Comparison of ENCODE assay signal across 30 cellular contexts in the genomic region with DNA sequence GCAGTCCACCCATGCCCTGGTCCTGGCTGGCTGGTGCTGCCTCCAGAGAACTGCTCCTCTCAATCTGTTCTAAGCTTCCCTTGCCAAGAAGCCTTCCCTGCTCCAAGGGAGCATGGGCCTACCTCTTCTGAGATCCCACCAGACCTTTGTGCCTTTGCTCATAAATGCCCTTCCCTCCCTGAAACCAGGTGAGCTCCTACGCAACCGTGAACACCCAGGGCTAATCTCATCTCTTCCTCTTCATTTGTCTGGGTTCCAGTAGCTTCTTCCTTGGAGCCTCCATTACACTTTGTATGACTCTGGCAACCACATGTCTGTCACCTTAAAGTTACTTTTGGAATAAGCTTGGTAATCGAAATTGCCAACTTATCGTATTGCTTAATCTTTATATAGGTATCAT.
"Had no signal": no experiment of that assay in that cellular context is flagged by ENCODE, and none has a peak within 500 bp of the region (broad histone marks: within the 10 kb centered on the region; RNA-seq: fewer than 3 reads in every experiment).

No MANE protein-coding gene starts in this region.

- ATAC-seq: naive thymus-derived CD8-positive, alpha-beta T cell; psoas muscle; stimulated activated naive CD8-positive, alpha-beta T cell treated with anti-CD3 and anti-CD28 coated beads, Interleukin-15, amount 100 ng/mL, for 72 hours; stimulated activated naive CD8-positive, alpha-beta T cell treated with anti-CD3 and anti-CD28 coated beads, Interleukin-15, Interleukin-2, amounts not matched to agents 100 U/mL and 50 U/mL, for 24 hours had no signal

- DNase-seq: naive thymus-derived CD8-positive, alpha-beta T cell; occipital lobe; ovary; right cardiac atrium; sigmoid colon; stimulated activated CD4-positive, alpha-beta T cell treated with anti-CD3 and anti-CD28 coated beads, Interleukin-12 subunit alpha, Interleukin-12 subunit beta, amount 100 ng/mL, for 4 hours; stimulated activated CD4-positive, alpha-beta T cell treated with anti-CD3 and anti-CD28 coated beads, Interleukin-1b, Interleukin-23, amount 100 ng/mL, for 48 hours; stimulated activated CD4-positive, alpha-beta T cell treated with anti-CD3 and anti-CD28 coated beads, Interleukin-4, amount 100 ng/mL, for 1 hour; stimulated activated CD4-positive, alpha-beta T cell treated with anti-CD3 and anti-CD28 coated beads, Interleukin-4, amount 100 ng/mL, for 4 hours; stimulated activated CD8-positive, alpha-beta memory T cell treated with anti-CD3 and anti-CD28 coated beads, Interleukin-4, amount 100 ng/mL, for 48 hours; stimulated activated naive CD4-positive, alpha-beta T cell; stimulated activated naive CD8-positive, alpha-beta T cell treated with anti-CD3 and anti-CD28 coated beads, Interleukin-15, amount 100 ng/mL, for 72 hours; stimulated activated naive CD8-positive, alpha-beta T cell treated with anti-CD3 and anti-CD28 coated beads, Interleukin-15, Interleukin-2, amounts not matched to agents 100 U/mL and 50 U/mL, for 24 hours; substantia nigra; testis; tibial artery; transverse colon; upper lobe of right lung; uterus had no signal

- H3K36me3 ChIP-seq: neural progenitor cell, ovary, right lobe of liver, sigmoid colon, spleen, suprapubic skin, tibial artery, transverse colon, upper lobe of right lung, uterus had no signal

- H3K4me1 ChIP-seq: neural progenitor cell, parathyroid adenoma, psoas muscle, right lobe of liver, sigmoid colon, spleen, suprapubic skin, testis, tibial artery, transverse colon, upper lobe of right lung, uterus had no signal

- H3K27ac Mint-ChIP-seq: naive thymus-derived CD8-positive, alpha-beta T cell; natural killer cell treated with Interleukin-12 subunit alpha and Interleukin-12 subunit beta and Interleukin-15 and Interleukin-18, amount 100 ng/mL, for 72 hours; progenitor cell of endocrine pancreas; stimulated activated memory B cell treated with anti-CD40 and anti-IgM and Interleukin-4, amounts not matched to agents 10 μg/mL and 1 μg/mL and 100 μg/mL, for 72 hours; stimulated activated naive CD8-positive, alpha-beta T cell treated with anti-CD3 and anti-CD28 coated beads, Interleukin-15, amount 100 ng/mL, for 72 hours; type B pancreatic cell had no signal

- H3K27ac ChIP-seq: neural progenitor cell, ovary, parathyroid adenoma, psoas muscle, right lobe of liver, sigmoid colon, spleen, suprapubic skin, testis, tibial artery, transverse colon, upper lobe of right lung, uterus had no signal

- H3K27me3 ChIP-seq: neural progenitor cell, ovary, right lobe of liver, sigmoid colon, suprapubic skin, testis, transverse colon, upper lobe of right lung, uterus had no signal

- H3K9me3 Mint-ChIP-seq: natural killer cell treated with Interleukin-12 subunit alpha and Interleukin-12 subunit beta and Interleukin-15 and Interleukin-18, amount 100 ng/mL, for 72 hours; neural progenitor cell; stimulated activated memory B cell treated with anti-CD40 and anti-IgM and Interleukin-4, amounts not matched to agents 10 μg/mL and 1 μg/mL and 100 μg/mL, for 72 hours; stimulated activated naive CD8-positive, alpha-beta T cell treated with anti-CD3 and anti-CD28 coated beads, Interleukin-15, amount 100 ng/mL, for 72 hours; type B pancreatic cell had no signal

- H3K9me3 ChIP-seq: ovary, psoas muscle, right lobe of liver, sigmoid colon, spleen, suprapubic skin, testis, tibial artery, transverse colon, upper lobe of right lung, uterus had no signal

- H3K4me1 Mint-ChIP-seq: neural progenitor cell; stimulated activated memory B cell treated with anti-CD40 and anti-IgM and Interleukin-4, amounts not matched to agents 10 μg/mL and 1 μg/mL and 100 μg/mL, for 72 hours; stimulated activated naive CD8-positive, alpha-beta T cell treated with anti-CD3 and anti-CD28 coated beads, Interleukin-15, amount 100 ng/mL, for 72 hours had no signal

- H3K36me3 Mint-ChIP-seq: naive thymus-derived CD8-positive, alpha-beta T cell; natural killer cell treated with Interleukin-12 subunit alpha and Interleukin-12 subunit beta and Interleukin-15 and Interleukin-18, amount 100 ng/mL, for 72 hours; neural progenitor cell; stimulated activated memory B cell treated with anti-CD40 and anti-IgM and Interleukin-4, amounts not matched to agents 10 μg/mL and 1 μg/mL and 100 μg/mL, for 72 hours; type B pancreatic cell had no signal

- H3K4me3 Mint-ChIP-seq: naive thymus-derived CD8-positive, alpha-beta T cell; natural killer cell treated with Interleukin-12 subunit alpha and Interleukin-12 subunit beta and Interleukin-15 and Interleukin-18, amount 100 ng/mL, for 72 hours; neural progenitor cell; stimulated activated memory B cell treated with anti-CD40 and anti-IgM and Interleukin-4, amounts not matched to agents 10 μg/mL and 1 μg/mL and 100 μg/mL, for 72 hours; stimulated activated naive CD8-positive, alpha-beta T cell treated with anti-CD3 and anti-CD28 coated beads, Interleukin-15, amount 100 ng/mL, for 72 hours; type B pancreatic cell had no signal

- H3K4me3 ChIP-seq: neural progenitor cell, ovary, psoas muscle, right lobe of liver, sigmoid colon, smooth muscle cell, spleen, suprapubic skin, testis, tibial artery, transverse colon, upper lobe of right lung, uterus had no signal
